In genomic region chr10:112348759-112349158, GRCh38 we compare ENCODE assay signal across 27 cellular contexts.
"Had no signal": no experiment of that assay in that cellular context is flagged by ENCODE, and none has a peak within 500 bp of the region (broad histone marks: within the 10 kb centered on the region; RNA-seq: fewer than 3 reads in every experiment).

No MANE protein-coding gene starts in this region.

- DNase-seq: Kasumi-1, KG1, MG63, NCI-H1048, NCI-H1092 treated with DMSO at 0.1 percent for 48 hours, NCI-H1105 treated with DMSO at 0.1 percent for 48 hours, NCI-H1417, NCI-H1436, NCI-H1694 treated with DMSO at 0.1 percent for 48 hours, NCI-H187 treated with DMSO at 0.1 percent for 48 hours, NCI-H2029, NCI-H2081, NCI-H2171 treated with DMSO at 0.1 percent for 48 hours, NCI-H226, NCI-H446 treated with DMSO at 0.1 percent for 48 hours, NCI-H510A, NCI-H524, NCI-H526, NCI-H69, NCI-H82, Peyer's patch, Right ventricle myocardium superior, RPMI8226, SHP77 treated with DMSO at 0.1 percent for 48 hours, SK-N-SH, SW 1271 had no signal

- H3K27ac ChIP-seq: Peyer's patch, SJSA1 had no signal
